31 cellular contexts compared by ENCODE assay signal in genomic region chr13:89343165-89343564, GRCh38.
"Had no signal": no experiment of that assay in that cellular context is flagged by ENCODE, and none has a peak within 500 bp of the region (broad histone marks: within the 10 kb centered on the region; RNA-seq: fewer than 3 reads in every experiment).

No MANE protein-coding gene starts in this region.

- H3K27ac ChIP-seq: adrenal gland, body of pancreas, gastrocnemius medialis, heart right ventricle, hepatocyte, WERI-Rb-1 had no signal

- H3K79me2 ChIP-seq: hepatocyte had no signal

- H3K4me3 ChIP-seq: adrenal gland, body of pancreas, gastrocnemius medialis, heart right ventricle, hepatocyte had no signal

- H3K4me2 ChIP-seq: hepatocyte had no signal

- FAIRE-seq: colon had no signal

- H3K4me1 ChIP-seq: adrenal gland, body of pancreas, gastrocnemius medialis, heart right ventricle had no signal

- ATAC-seq: activated CD4-positive, alpha-beta T cell treated with anti-CD3 and anti-CD28 coated beads for 36 hours; activated CD4-positive, CD25-positive, alpha-beta regulatory T cell treated with anti-CD3 and anti-CD28 coated beads, Interleukin-2, amount 50 U/mL, for 24 hours; activated CD8-positive, alpha-beta memory T cell treated with anti-CD3 and anti-CD28 coated beads, Interleukin-2, amount 10 ng/mL, durations not matched to agents 7 days and 5 days; activated CD8-positive, alpha-beta T cell treated with anti-CD3 and anti-CD28 coated beads, Interleukin-2, amount 10 ng/mL, durations not matched to agents 7 days and 5 days; activated naive CD8-positive, alpha-beta T cell treated with anti-CD3 and anti-CD28 coated beads, Interleukin-2, amount 50 U/mL, for 24 hours; body of pancreas; effector memory CD8-positive, alpha-beta T cell; esophagus mucosa; gastrocnemius medialis; heart right ventricle; T-cell had no signal

- DNase-seq: activated B cell treated with CpG ODN at 0.5 μM for 24 hours; activated CD4-positive, alpha-beta memory T cell treated with anti-CD3 and anti-CD28 coated beads for 36 hours; activated CD4-positive, alpha-beta T cell treated with anti-CD3 and anti-CD28 coated beads for 36 hours; activated CD4-positive, alpha-beta T cell treated with anti-CD3 and anti-CD28 coated beads, Interleukin-2, amount 10 ng/mL, durations not matched to agents 24 days and 14 days; activated CD8-positive, alpha-beta memory T cell treated with anti-CD3 and anti-CD28 coated beads, Interleukin-2, amount 10 ng/mL, durations not matched to agents 7 days and 5 days; activated CD8-positive, alpha-beta memory T cell treated with anti-CD3 and anti-CD28 coated beads, Interleukin-2, amount 50 U/mL, for 4 hours; activated CD8-positive, alpha-beta T cell treated with anti-CD3 and anti-CD28 coated beads, Interleukin-2, amount 10 ng/mL, durations not matched to agents 7 days and 5 days; activated effector memory CD4-positive, alpha-beta T cell treated with anti-CD3 and anti-CD28 coated beads, Interleukin-2, amount 50 U/mL, for 16 hours; activated naive CD4-positive, alpha-beta T cell treated with anti-CD3 and anti-CD28 coated beads for 36 hours; activated naive CD8-positive, alpha-beta T cell treated with anti-CD3 and anti-CD28 coated beads for 36 hours; activated naive CD8-positive, alpha-beta T cell treated with anti-CD3 and anti-CD28 coated beads, Interleukin-2, amount 50 U/mL, for 24 hours; activated T-cell treated with anti-CD3 and anti-CD28 coated beads, Interleukin-2, amount 50 U/mL, for 1 hour; activated T-cell treated with anti-CD3 and anti-CD28 coated beads, Interleukin-2, amount 50 U/mL, for 48 hours; adrenal gland; amygdala; aorta; body of pancreas; cortex of kidney; dermis blood vessel endothelial cell; effector CD4-positive, alpha-beta T cell; effector memory CD8-positive, alpha-beta T cell; foreskin fibroblast; gastrocnemius medialis; heart right ventricle; T-cell; T-helper 9 cell; WERI-Rb-1 had no signal

- H3K27me3 ChIP-seq: adrenal gland, body of pancreas, gastrocnemius medialis, heart right ventricle, hepatocyte had no signal

- H3K36me3 ChIP-seq: adrenal gland, gastrocnemius medialis, heart right ventricle, WERI-Rb-1 had no signal

- H2AFZ ChIP-seq: hepatocyte had no signal

- H3K9me3 ChIP-seq: adrenal gland, body of pancreas, gastrocnemius medialis had no signal
